8 cellular contexts compared by ENCODE assay signal in the genomic region with DNA sequence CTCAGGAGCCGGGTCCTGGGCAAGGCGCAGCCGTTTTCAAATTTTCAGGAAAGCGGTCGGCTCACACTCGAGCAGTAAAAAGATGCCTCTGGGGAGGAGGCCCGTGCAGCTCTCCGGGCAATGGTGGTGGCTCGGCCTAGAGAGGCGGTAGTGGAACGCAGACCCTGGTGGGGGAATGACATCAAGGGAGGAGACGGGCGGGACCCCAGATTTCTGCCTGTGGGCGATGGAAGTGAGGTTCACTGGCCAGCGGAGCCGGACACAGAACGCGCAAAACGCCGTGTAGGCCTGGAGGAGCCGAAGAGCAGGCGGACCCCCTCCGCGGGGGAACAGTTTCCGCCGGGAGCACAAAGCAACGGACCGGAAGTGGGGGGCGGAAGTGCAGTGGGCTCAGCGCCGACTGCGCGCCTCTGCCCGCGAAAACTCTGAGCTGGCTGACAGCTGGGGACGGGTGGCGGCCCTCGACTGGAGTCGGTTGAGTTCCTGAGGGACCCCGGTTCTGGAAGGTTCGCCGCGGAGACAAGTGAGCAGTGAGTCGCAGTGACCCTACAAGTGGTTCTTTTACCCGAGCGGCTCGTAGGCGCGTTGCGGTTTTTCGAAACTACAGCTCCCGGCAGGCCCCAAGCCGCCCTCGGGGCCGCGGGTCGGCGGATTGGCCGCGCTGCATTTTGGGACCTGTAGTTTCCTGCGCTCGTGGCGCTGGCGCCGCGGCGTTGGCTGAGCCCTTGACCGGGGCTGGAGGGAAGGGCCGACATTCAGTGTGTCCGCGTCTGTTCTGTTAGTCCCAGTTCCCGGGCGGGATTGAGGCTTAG. TPM values are rescaled to one million over a fixed set of nuclear protein-coding genes. Genes with fewer than 3 reads are reported as not detected.
DNase-seq lines count a peak whose midpoint lies in the region; TF ChIP-seq lines count a peak whose summit lies in the region.

A gene with protein sequence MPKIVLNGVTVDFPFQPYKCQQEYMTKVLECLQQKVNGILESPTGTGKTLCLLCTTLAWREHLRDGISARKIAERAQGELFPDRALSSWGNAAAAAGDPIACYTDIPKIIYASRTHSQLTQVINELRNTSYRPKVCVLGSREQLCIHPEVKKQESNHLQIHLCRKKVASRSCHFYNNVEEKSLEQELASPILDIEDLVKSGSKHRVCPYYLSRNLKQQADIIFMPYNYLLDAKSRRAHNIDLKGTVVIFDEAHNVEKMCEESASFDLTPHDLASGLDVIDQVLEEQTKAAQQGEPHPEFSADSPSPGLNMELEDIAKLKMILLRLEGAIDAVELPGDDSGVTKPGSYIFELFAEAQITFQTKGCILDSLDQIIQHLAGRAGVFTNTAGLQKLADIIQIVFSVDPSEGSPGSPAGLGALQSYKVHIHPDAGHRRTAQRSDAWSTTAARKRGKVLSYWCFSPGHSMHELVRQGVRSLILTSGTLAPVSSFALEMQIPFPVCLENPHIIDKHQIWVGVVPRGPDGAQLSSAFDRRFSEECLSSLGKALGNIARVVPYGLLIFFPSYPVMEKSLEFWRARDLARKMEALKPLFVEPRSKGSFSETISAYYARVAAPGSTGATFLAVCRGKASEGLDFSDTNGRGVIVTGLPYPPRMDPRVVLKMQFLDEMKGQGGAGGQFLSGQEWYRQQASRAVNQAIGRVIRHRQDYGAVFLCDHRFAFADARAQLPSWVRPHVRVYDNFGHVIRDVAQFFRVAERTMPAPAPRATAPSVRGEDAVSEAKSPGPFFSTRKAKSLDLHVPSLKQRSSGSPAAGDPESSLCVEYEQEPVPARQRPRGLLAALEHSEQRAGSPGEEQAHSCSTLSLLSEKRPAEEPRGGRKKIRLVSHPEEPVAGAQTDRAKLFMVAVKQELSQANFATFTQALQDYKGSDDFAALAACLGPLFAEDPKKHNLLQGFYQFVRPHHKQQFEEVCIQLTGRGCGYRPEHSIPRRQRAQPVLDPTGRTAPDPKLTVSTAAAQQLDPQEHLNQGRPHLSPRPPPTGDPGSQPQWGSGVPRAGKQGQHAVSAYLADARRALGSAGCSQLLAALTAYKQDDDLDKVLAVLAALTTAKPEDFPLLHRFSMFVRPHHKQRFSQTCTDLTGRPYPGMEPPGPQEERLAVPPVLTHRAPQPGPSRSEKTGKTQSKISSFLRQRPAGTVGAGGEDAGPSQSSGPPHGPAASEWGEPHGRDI (N-terminal part only) (plus strand): TSS at position 376 of the 812 bp plus-strand sequence. CDS start 1,091 bp downstream, outside the sequence.

- H3K27me3 ChIP-seq in SK-N-SH (ENCODE audit: insufficient read depth) (no peaks in the 10 kb centered on the region), suprapubic skin (no peaks in the 10 kb centered on the region)

- peaks cover 12% of the 10 kb centered on the region for H3K27me3 Mint-ChIP-seq in HFFc6 (ENCODE audit: insufficient read depth)

- POLR2A ChIA-PET in SK-N-SH (lab: Yijun Ruan, JAX), result interaction anchor here (0.8 to 1.3 kb wide), 5 partner anchors 31 to 122 kb away, joined by 3 to 8 read pairs (median 6); a partner anchor contains a TSS

- peak within 1 kb of the TSS; percentile 92 for H3K4me3 ChIP-seq in NB4 (ENCODE audit: low read depth, low read length)
- peak within 1 kb of the TSS; percentile 91 to 97 for H3K4me3 ChIP-seq in SK-N-SH (ENCODE audit: low read depth in 2 of 2, low read length in 1 of 2)
- H3K4me3 ChIP-seq in suprapubic skin, result peak within 1 kb of the TSS; percentile 88

- peak within 1 kb of the TSS; percentile 82 for H3K4me2 ChIP-seq in SK-N-SH

- TF ChIP-seq RAD21 in SK-N-SH (IDR thresholded peaks at IDR 0.05; ENCODE audit: low read length), result no peak

- peak within 1 kb of the TSS; percentile 92 for H3K27ac Mint-ChIP-seq in HFFc6

- CTCF ChIA-PET in SK-N-SH (lab: Yijun Ruan, JAX), result no interaction called here

- H2AFZ ChIP-seq in SK-N-SH (ENCODE audit: low read depth), result peak within 1 kb of the TSS; percentile 81

- H3K36me3 Mint-ChIP-seq in HFFc6 (ENCODE audit: low read depth), result peaks cover 7% of the 10 kb centered on the region; the same call in 1 of the 2 replicates

- peaks cover 16% of the 10 kb centered on the region for H3K4me1 Mint-ChIP-seq in HFFc6 (ENCODE audit: low read depth)

- no peaks in the 10 kb centered on the region for H3K9me3 ChIP-seq in SK-N-SH
- no peaks in the 10 kb centered on the region for H3K9me3 ChIP-seq in suprapubic skin

- H3F3A ChIP-seq in SK-N-SH (replicated peaks; ENCODE audit: insufficient read depth), result peaks cover 8% of the 10 kb centered on the region

- H3K79me2 ChIP-seq in SK-N-SH (ENCODE audit: insufficient read depth), result peaks cover 25% of the 10 kb centered on the region

- TF ChIP-seq CTCF in HFFc6 (IDR thresholded peaks at IDR 0.05) (no peak), NB4 (IDR thresholded peaks at IDR 0.05; ENCODE audit: low read depth, low read length) (no peak), SK-N-SH (IDR thresholded peaks at IDR 0.05) (no peak), suprapubic skin (IDR thresholded peaks at IDR 0.05) (no peak)

- 9% methylated on average over 38 of the region's 73 CpGs for WGBS in SK-N-SH (ENCODE audit: low lambda C conversion rate)
- whole genome bisulfite sequencing in suprapubic skin, result 4% methylated on average over 20 of the region's 73 CpGs

- peaks cover 0 to 28% of the 10 kb centered on the region in 2 experiments for H3K36me3 ChIP-seq in SK-N-SH (replicated peaks in 1 of 2; ENCODE audit: control insufficient read depth in 1 of 2, insufficient read depth in 2 of 2, low read length in 1 of 2)
- peaks cover 23% of the 10 kb centered on the region for H3K36me3 ChIP-seq in suprapubic skin

- no peaks in the 10 kb centered on the region for H3K9me3 Mint-ChIP-seq in HFFc6

- H4K20me1 ChIP-seq in SK-N-SH (ENCODE audit: insufficient read depth), result no peaks in the 10 kb centered on the region

- peak in 1 of 2 experiments; percentile 36; a peak in 1 of 4 replicates for TF ChIP-seq EP300 in SK-N-SH (IDR thresholded peaks at IDR 0.05; ENCODE audit: borderline replicate concordance in 1 of 2, low read depth in 1 of 2, low read length in 1 of 2)
- no peak for TF ChIP-seq EP300 in suprapubic skin (IDR thresholded peaks at IDR 0.05)

- H3K27ac ChIP-seq in SK-N-SH (ENCODE audit: low read depth in 2 of 2, low read length in 1 of 2) (peak within 1 kb of the TSS; percentile 59 to 89; a peak in 3 of 4 replicates), suprapubic skin (peak within 1 kb of the TSS; percentile 84)

- peak; percentile 81 for DNase-seq in GM04504 (ENCODE audit: low read depth)
- DNase-seq in HFFc6, result peak; percentile 90
- DNase-seq in NB4 (ENCODE audit: low read depth), result peak; percentile 94
- DNase-seq in SK-N-SH, result peak; percentile 96
- DNase-seq in activated naive CD4-positive, alpha-beta T cell treated with anti-CD3 and anti-CD28 coated beads, Interleukin-2, amount 50 U/mL, for 16 hours, result peak; percentile 87
- peak; percentile 90 for DNase-seq in globus pallidus (ENCODE audit: low spot score)
- DNase-seq in occipital lobe (lab: John Stamatoyannopoulos, UW), result peak; percentile 91
- peak; percentile 92 to 95 for DNase-seq in suprapubic skin (ENCODE audit: low spot score in 2 of 2)

- TF ChIP-seq POLR2A in NB4 (IDR thresholded peaks at IDR 0.05; ENCODE audit: extremely low read depth, insufficient read length) (peak; percentile 39), suprapubic skin (IDR thresholded peaks at IDR 0.05) (no peak)

- H3K4me1 ChIP-seq in SK-N-SH (ENCODE audit: control insufficient read depth in 1 of 2, insufficient read depth in 2 of 2, low read depth in 1 of 2, low read length in 1 of 2) (peaks cover 5 to 28% of the 10 kb centered on the region in 2 experiments; a peak in 2 of 4 replicates), suprapubic skin (peaks cover 39% of the 10 kb centered on the region)

- no peaks in the 10 kb centered on the region for H3K9me2 ChIP-seq in SK-N-SH

- H3K9ac ChIP-seq in SK-N-SH, result peak within 1 kb of the TSS; percentile 62

- peak within 1 kb of the TSS; percentile 99 for H3K4me3 Mint-ChIP-seq in HFFc6

TF ChIP-seq in SK-N-SH, 30 proteins besides CTCF, POLR2A, EP300 and RAD21 (continues in another document):
- TF ChIP-seq, protein P1, sequence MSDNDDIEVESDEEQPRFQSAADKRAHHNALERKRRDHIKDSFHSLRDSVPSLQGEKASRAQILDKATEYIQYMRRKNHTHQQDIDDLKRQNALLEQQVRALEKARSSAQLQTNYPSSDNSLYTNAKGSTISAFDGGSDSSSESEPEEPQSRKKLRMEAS (IDR thresholded peaks at IDR 0.05; ENCODE audit: low read depth), result peak; percentile 65
- peak; percentile 63 for TF ChIP-seq ELF1 (IDR thresholded peaks at IDR 0.05)
- TF ChIP-seq, protein P2, sequence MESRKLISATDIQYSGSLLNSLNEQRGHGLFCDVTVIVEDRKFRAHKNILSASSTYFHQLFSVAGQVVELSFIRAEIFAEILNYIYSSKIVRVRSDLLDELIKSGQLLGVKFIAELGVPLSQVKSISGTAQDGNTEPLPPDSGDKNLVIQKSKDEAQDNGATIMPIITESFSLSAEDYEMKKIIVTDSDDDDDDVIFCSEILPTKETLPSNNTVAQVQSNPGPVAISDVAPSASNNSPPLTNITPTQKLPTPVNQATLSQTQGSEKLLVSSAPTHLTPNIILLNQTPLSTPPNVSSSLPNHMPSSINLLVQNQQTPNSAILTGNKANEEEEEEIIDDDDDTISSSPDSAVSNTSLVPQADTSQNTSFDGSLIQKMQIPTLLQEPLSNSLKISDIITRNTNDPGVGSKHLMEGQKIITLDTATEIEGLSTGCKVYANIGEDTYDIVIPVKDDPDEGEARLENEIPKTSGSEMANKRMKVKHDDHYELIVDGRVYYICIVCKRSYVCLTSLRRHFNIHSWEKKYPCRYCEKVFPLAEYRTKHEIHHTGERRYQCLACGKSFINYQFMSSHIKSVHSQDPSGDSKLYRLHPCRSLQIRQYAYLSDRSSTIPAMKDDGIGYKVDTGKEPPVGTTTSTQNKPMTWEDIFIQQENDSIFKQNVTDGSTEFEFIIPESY (IDR thresholded peaks at IDR 0.05; ENCODE audit: borderline replicate concordance, low read depth), result 0 out of 2 replicates have a peak, but pooled peaks have one; percentile 28
- peak; percentile 78; the same call in 1 of the 2 replicates for TF ChIP-seq SIN3A (IDR thresholded peaks at IDR 0.05; ENCODE audit: borderline replicate concordance, low read depth, low read length)
- TF ChIP-seq, protein P3, sequence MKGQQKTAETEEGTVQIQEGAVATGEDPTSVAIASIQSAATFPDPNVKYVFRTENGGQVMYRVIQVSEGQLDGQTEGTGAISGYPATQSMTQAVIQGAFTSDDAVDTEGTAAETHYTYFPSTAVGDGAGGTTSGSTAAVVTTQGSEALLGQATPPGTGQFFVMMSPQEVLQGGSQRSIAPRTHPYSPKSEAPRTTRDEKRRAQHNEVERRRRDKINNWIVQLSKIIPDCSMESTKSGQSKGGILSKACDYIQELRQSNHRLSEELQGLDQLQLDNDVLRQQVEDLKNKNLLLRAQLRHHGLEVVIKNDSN (IDR thresholded peaks at IDR 0.05; ENCODE audit: borderline replicate concordance, low read depth), result peak; percentile 57
- peak; percentile 79 for TF ChIP-seq MXI1 (IDR thresholded peaks at IDR 0.05; ENCODE audit: low read depth, low read length)

RNA-seq across cellular contexts. Expression of the gene that starts here (rescaled TPM):
- total RNA-seq in HFFc6 (2021; fragmentation: NEBNext Ultra II Directional; extraction: Animal tissue kit (Norgen Biotek cat#: 25700)), result 10 to 100 TPM; 19.0 to 26.8 (median 22.7) TPM
- polyA plus RNA-seq in SK-N-SH (2012; rRNA removed), result 9.9 and 12.9 TPM in 2 replicates
- 1.5 and 2.4 TPM in 2 replicates for polyA plus RNA-seq in SK-N-SH (2012; cell fraction: cytosol; rRNA removed)
- 82.0 and 145 TPM in 2 replicates for polyA plus RNA-seq in SK-N-SH (2012; cell fraction: nucleus; rRNA removed)
- total RNA-seq in occipital lobe, result 10.0 TPM
- total RNA-seq in suprapubic skin, result 10 to 100 TPM in 2 of 4 donors, 1 to 10 TPM in 2; 6.9 to 26.6 (median 13.9) TPM

Comparison
In these comparisons a context has a peak if more than half of its experiments do, and no peak if none do; other contexts are left out.
1. Peak in every context shown above with its lines: DNase-seq, H3K4me3 ChIP-seq and H3K27ac ChIP-seq.